Comparison of ENCODE assay signal across 13 cellular contexts in genomic region chr21:40895697-40896096, GRCh38. TPM values are rescaled to one million over a fixed set of nuclear protein-coding genes. Genes with fewer than 3 reads are reported as not detected.
"Had no signal": no experiment of that assay in that cellular context is flagged by ENCODE, and none has a peak within 500 bp of the region (broad histone marks: within the 10 kb centered on the region; RNA-seq: fewer than 3 reads in every experiment).

No MANE protein-coding gene starts in this region.

RNA-seq across cellular contexts. Expression of gene DSCAM, which starts 48.7 kb away (rescaled TPM):
- total RNA-seq: activated naive CD4-positive, alpha-beta T cell treated with anti-CD3 and anti-CD28 coated beads for 36 hours; activated naive CD4-positive, alpha-beta T cell treated with anti-CD3 and anti-CD28 coated beads, Interleukin-2, amount 50 U/mL, for 72 hours; activated naive CD8-positive, alpha-beta T cell treated with anti-CD3 and anti-CD28 coated beads for 36 hours; activated naive CD8-positive, alpha-beta T cell treated with anti-CD3 and anti-CD28 coated beads, Interleukin-2, amount 10 ng/mL, durations not matched to agents 7 days and 5 days; activated T-cell treated with anti-CD3 and anti-CD28 coated beads, Interleukin-2, amount 50 U/mL, for 4 hours; activated T-cell treated with anti-CD3 and anti-CD28 coated beads, Interleukin-2, amount 50 U/mL, for 72 hours; activated T-helper 1 cell treated with anti-CD3 and anti-CD28 coated beads, Interleukin-12 subunit alpha, Interleukin-12 subunit beta, Interleukin-2, Interleukin-4 antibody, amounts not matched to agents 30 ng/mL and 10 ng/mL and 1 ng/mL, durations not matched to agents 14 hours and 24 hours and 36 hours; activated T-helper 17 cell treated with anti-CD3 and anti-CD28 coated beads, Interleukin-2, amount 50 U/mL, for 72 hours; activated T-helper 2 cell treated with anti-CD3 and anti-CD28 coated beads, Interferon-gamma antibody, Interleukin-2, Interleukin-4, amounts not matched to agents 10 μg/mL and 5 μg/mL and 100 μg/mL, durations not matched to agents 14 hours and 24 hours and 36 hours; aorta; ascending aorta; cardiac septum; chondrocyte had no signal
- polyA plus RNA-seq: aorta had no signal
